Comparison of ENCODE assay signal across 1 cellular context in genomic region chr12:120213758-120214157, GRCh38.
A peak's percentile ranks its signal among the peaks of the same experiment; 100 is the strongest.
TF ChIP-seq lines count a peak whose summit lies in the region.

No MANE protein-coding gene starts in this region.

TF ChIP-seq in K562, 482 proteins besides CTCF, POLR2A, EP300 and RAD21:
- TF ChIP-seq CEBPZ (IDR thresholded peaks at IDR 0.05; ENCODE audit: borderline replicate concordance, low read depth, low read length), result no peak
- TF ChIP-seq RBM22 (IDR thresholded peaks at IDR 0.05; ENCODE audit: low read depth, low read length, poor library complexity, severe bottlenecking), result peak; percentile 25
- TF ChIP-seq POLR2G (IDR thresholded peaks at IDR 0.05; ENCODE audit: low read depth, low read length), result peak; percentile 57; the same call in 1 of the 2 replicates
- no peak for TF ChIP-seq TRIM24 (IDR thresholded peaks at IDR 0.05)
- no peak for TF ChIP-seq HMGN3 (IDR thresholded peaks at IDR 0.05; ENCODE audit: borderline replicate concordance, extremely low read depth, insufficient read length, low read depth, low read length)
- no peak for TF ChIP-seq SAFB (IDR thresholded peaks at IDR 0.05; ENCODE audit: borderline replicate concordance, low read depth, low read length)
- TF ChIP-seq CREB5 (CRISPR knock-in tag; IDR thresholded peaks at IDR 0.05), result no peak
- no peak for TF ChIP-seq MCM3 (IDR thresholded peaks at IDR 0.05)
